26 cellular contexts compared by ENCODE assay signal in genomic region chr10:79930267-79930666, GRCh38. TPM values are rescaled to one million over a fixed set of nuclear protein-coding genes. Genes with fewer than 3 reads are reported as not detected.
"Had no signal": no experiment of that assay in that cellular context is flagged by ENCODE, and none has a peak within 500 bp of the region (broad histone marks: within the 10 kb centered on the region; RNA-seq: fewer than 3 reads in every experiment).

No MANE protein-coding gene starts in this region.

- H3K9me3 Mint-ChIP-seq: mesothelial cell of epicardium; nephron; stimulated activated effector memory CD8-positive, alpha-beta T cell treated with anti-CD3 and anti-CD28 coated beads, Interleukin-12 subunit alpha, Interleukin-12 subunit beta, amount 100 ng/mL, for 72 hours; type B pancreatic cell had no signal

- H3K9me3 ChIP-seq: gastroesophageal sphincter, heart left ventricle, mucosa of descending colon, prostate gland, sigmoid colon, stomach, thyroid gland had no signal

- H3K27ac ChIP-seq: dorsolateral prefrontal cortex, epithelial cell of prostate, foreskin keratinocyte, gastroesophageal sphincter, heart left ventricle, hepatocyte, neural progenitor cell, prostate gland, sigmoid colon, stomach, thyroid gland had no signal

- DNase-seq: dorsolateral prefrontal cortex; effector CD4-positive, alpha-beta T cell; foreskin keratinocyte; heart left ventricle; kidney; mesenchymal stem cell; mucosa of descending colon; naive thymus-derived CD4-positive, alpha-beta T cell; sigmoid colon; stimulated activated CD4-positive, alpha-beta T cell treated with anti-CD3 and anti-CD28 coated beads, Interleukin-2, amount 100 ng/mL, for 24 hours; stimulated activated CD4-positive, alpha-beta T cell treated with anti-CD3 and anti-CD28 coated beads, Interleukin-4, amount 100 ng/mL, for 24 hours; stimulated activated naive CD4-positive, alpha-beta T cell treated with Interleukin-2 at 50 U/mL for 16 hours; thyroid gland had no signal

- H3K36me3 Mint-ChIP-seq: mesothelial cell of epicardium; neural progenitor cell; stimulated activated effector memory CD8-positive, alpha-beta T cell treated with anti-CD3 and anti-CD28 coated beads, Interleukin-12 subunit alpha, Interleukin-12 subunit beta, amount 100 ng/mL, for 72 hours; type B pancreatic cell had no signal

- H3K36me3 ChIP-seq: gastroesophageal sphincter, neural progenitor cell, prostate gland, sigmoid colon, stomach, thyroid gland had no signal

- H3K4me3 Mint-ChIP-seq: mesothelial cell of epicardium; naive thymus-derived CD4-positive, alpha-beta T cell; nephron; neural progenitor cell; stimulated activated effector memory CD8-positive, alpha-beta T cell treated with anti-CD3 and anti-CD28 coated beads, Interleukin-12 subunit alpha, Interleukin-12 subunit beta, amount 100 ng/mL, for 72 hours; type B pancreatic cell had no signal

- H3K27ac Mint-ChIP-seq: mesothelial cell of epicardium; naive thymus-derived CD4-positive, alpha-beta T cell; nephron; neural progenitor cell; stimulated activated effector memory CD8-positive, alpha-beta T cell treated with anti-CD3 and anti-CD28 coated beads, Interleukin-12 subunit alpha, Interleukin-12 subunit beta, amount 100 ng/mL, for 72 hours; type B pancreatic cell had no signal

- H3K4me3 ChIP-seq: dorsolateral prefrontal cortex, gastroesophageal sphincter, heart left ventricle, hepatocyte, mucosa of descending colon, neural progenitor cell, prostate gland, sigmoid colon, stomach, thyroid gland had no signal

- H3K4me1 Mint-ChIP-seq: neural progenitor cell had no signal

- H3K4me1 ChIP-seq: foreskin keratinocyte, neural progenitor cell, thyroid gland had no signal

- H3K27me3 ChIP-seq: thyroid gland had no signal

RNA-seq across cellular contexts. Expression of gene SFTPD, which starts 18.6 kb away (rescaled TPM):
- total RNA-seq: fibroblast of lung, lung microvascular endothelial cell, skeletal muscle tissue had no signal
- polyA plus RNA-seq: fibroblast of lung; naive thymus-derived CD4-positive, alpha-beta T cell had no signal
